In the genomic region with DNA sequence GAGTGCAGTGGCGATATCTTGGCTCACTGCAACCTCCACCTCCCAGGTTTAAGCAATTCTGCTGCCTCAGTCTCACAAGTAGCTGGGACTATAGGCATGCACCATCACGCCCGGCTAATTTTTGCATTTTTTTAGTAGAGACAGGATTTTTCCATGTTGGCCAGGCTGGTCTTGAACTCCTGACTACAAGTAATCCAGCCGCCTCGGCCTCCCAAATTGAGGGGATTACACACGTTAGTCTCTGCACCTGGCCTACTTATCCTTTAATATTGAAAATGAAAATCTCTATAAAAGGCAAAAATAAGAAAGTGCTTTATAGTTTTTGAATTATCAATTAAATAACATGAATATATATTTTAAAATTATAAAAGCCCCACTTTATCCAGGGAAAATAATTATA, we compare ENCODE assay signal across 35 cellular contexts.
"Had no signal": no experiment of that assay in that cellular context is flagged by ENCODE, and none has a peak within 500 bp of the region (broad histone marks: within the 10 kb centered on the region; RNA-seq: fewer than 3 reads in every experiment).

No MANE protein-coding gene starts in this region.

- H3K4me3 ChIP-seq: MG63 had no signal

- H3K36me3 ChIP-seq: MG63 had no signal

- H3K9me3 ChIP-seq: MG63 had no signal

- H3K27ac ChIP-seq: KMS-11 had no signal

- H3K9ac ChIP-seq: KMS-11 had no signal

- DNase-seq: Karpas-422, Kasumi-1, KG1, MG63, MM.1S, MV-4-11, NCI-H1048, NCI-H1092, NCI-H1092 treated with DMSO at 0.1 percent for 48 hours, NCI-H1105, NCI-H1105 treated with DMSO at 0.1 percent for 48 hours, NCI-H1417, NCI-H1417 treated with DMSO at 0.1 percent for 48 hours, NCI-H1436, NCI-H1436 treated with DMSO at 0.1 percent for 48 hours, NCI-H146, NCI-H1694, NCI-H1694 treated with DMSO at 0.1 percent for 48 hours, NCI-H187, NCI-H187 treated with DMSO at 0.1 percent for 48 hours, NCI-H1930, NCI-H2029, NCI-H2029 treated with DMSO at 0.1 percent for 48 hours, NCI-H2081, NCI-H2081 treated with DMSO at 0.1 percent for 48 hours, NCI-H2107, NCI-H2171, NCI-H2171 treated with DMSO at 0.1 percent for 48 hours, NCI-H2227 treated with DMSO at 0.1 percent for 48 hours, NCI-H226, NCI-H345, NCI-H446, NCI-H446 treated with DMSO at 0.1 percent for 48 hours, NCI-H510A had no signal
